Comparison of ENCODE assay signal across 27 cellular contexts in the genomic region with DNA sequence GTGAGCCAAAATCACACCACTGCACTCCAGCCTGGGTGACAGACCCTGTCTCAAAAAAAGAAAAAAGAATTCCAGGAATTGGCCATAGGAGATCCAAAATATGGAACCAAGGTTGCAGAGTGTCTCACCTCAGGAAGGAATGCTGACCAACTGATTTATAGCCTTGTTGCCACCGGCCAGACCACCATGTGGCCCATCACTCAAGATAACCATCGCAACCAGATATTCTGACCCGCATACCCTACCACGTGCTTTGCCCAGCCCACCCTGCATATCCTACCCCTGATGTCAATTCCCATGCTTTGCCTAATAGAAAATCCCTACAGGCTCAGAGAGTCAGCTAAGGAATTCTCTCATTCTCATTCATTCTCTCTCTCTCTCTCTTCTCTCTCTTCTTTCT.
"Had no signal": no experiment of that assay in that cellular context is flagged by ENCODE, and none has a peak within 500 bp of the region (broad histone marks: within the 10 kb centered on the region; RNA-seq: fewer than 3 reads in every experiment).

No MANE protein-coding gene starts in this region.

- H3K9me3 ChIP-seq: ovary, right lobe of liver, SK-N-SH, testis, transverse colon had no signal

- ATAC-seq: esophagus mucosa; left colon; right lobe of liver; stimulated activated naive CD8-positive, alpha-beta T cell treated with anti-CD3 and anti-CD28 coated beads, Interleukin-15, Interleukin-2, amounts not matched to agents 100 U/mL and 50 U/mL, for 24 hours had no signal

- H3K36me3 ChIP-seq: cardiac muscle cell, ovary, right lobe of liver, transverse colon, uterus had no signal

- DNase-seq: activated CD4-positive, alpha-beta T cell treated with anti-CD3 and anti-CD28 coated beads for 4 hours; activated gamma-delta T cell; cortex of kidney; endodermal cell; foreskin fibroblast; head of caudate nucleus; hippocampal formation; kidney; left colon; mammary epithelial cell; ovary; right lobe of liver; SK-N-SH; stimulated activated CD4-positive, alpha-beta T cell treated with anti-CD3 and anti-CD28 coated beads, Interleukin-4, amount 100 ng/mL, for 1 hour; stimulated activated naive CD8-positive, alpha-beta T cell treated with anti-CD3 and anti-CD28 coated beads, Interleukin-15, Interleukin-2, amounts not matched to agents 100 U/mL and 50 U/mL, for 24 hours; SW 1271; T-helper 9 cell; testis; transverse colon; uterus had no signal

- H3K4me1 Mint-ChIP-seq: brain had no signal

- H3K27me3 ChIP-seq: ascending aorta, cardiac muscle cell, ovary, right lobe of liver, testis, transverse colon, uterus had no signal

- H3K4me3 Mint-ChIP-seq: brain, endodermal cell had no signal

- H3K4me1 ChIP-seq: ascending aorta, right lobe of liver, testis, uterus had no signal

- H3K27ac Mint-ChIP-seq: brain, endodermal cell, progenitor cell of endocrine pancreas had no signal

- H3K9me3 Mint-ChIP-seq: endodermal cell had no signal

- H3K27me3 Mint-ChIP-seq: activated naive CD8-positive, alpha-beta T cell had no signal

- H3K27ac ChIP-seq: ascending aorta, cardiac muscle cell, ovary, right lobe of liver, testis, uterus, VCaP had no signal

- H3K4me3 ChIP-seq: ascending aorta, cardiac muscle cell, ovary, right lobe of liver, testis, transverse colon, uterus had no signal
